In the genomic region with DNA sequence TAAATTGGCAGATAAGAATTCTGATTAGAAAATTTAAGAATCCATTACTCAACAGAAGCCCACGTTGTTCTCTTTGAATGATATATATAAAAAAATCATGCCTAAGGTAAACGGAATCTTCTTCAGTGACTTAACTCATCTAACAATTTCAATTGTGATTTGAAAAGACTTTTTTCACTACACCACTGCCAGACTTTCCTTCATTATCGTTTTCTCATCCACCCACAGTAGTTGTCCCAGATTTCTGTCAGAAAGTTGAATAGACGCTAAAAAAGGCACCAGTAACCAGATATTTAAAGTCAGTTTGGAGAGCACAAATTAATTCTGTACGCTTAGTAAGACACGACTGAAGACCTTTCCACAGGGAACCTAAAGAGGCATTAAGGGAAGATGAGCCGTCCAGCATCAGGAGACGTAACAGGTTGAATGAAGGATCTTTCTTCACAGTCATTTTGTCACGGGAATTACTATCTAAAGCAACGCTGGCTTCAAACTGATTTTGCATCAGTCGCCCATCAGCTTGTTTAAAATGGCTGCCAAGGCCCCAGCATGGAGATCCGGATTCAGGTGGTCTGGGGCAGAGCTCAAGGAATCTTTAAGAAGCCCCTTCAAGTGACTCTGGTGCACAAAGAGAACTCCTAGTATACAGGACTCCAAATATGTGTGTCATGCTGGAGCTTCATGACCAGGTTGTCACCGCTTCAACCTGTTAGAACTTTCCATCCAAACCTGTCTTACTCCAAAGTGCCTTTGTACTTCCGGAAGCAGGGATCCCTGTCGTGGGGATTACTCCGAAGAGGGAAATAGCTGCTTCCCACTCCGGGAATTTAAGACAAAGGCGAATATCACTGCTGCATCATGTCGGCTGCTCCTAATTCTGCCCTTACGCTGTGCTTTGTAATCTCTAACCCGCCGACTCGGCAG, we compare ENCODE assay signal across 1 cellular context.
TF ChIP-seq lines count a peak whose summit lies in the region.

No MANE protein-coding gene starts in this region.

TF ChIP-seq in SK-N-SH, 30 proteins besides CTCF, POLR2A, EP300 and RAD21 (continued from another document):
- TF ChIP-seq ZBTB33 (IDR thresholded peaks at IDR 0.05; ENCODE audit: borderline replicate concordance, low read depth) (no peak), IRF3 (IDR thresholded peaks at IDR 0.05; ENCODE audit: low read depth, low read length) (no peak), TCF12 (IDR thresholded peaks at IDR 0.05) (no peak), EZH2phosphoT487 (IDR thresholded peaks at IDR 0.05; ENCODE audit: borderline replicate concordance, low read depth) (no peak), NRF1 (IDR thresholded peaks at IDR 0.05; ENCODE audit: low read depth, low read length) (no peak), NFIC (IDR thresholded peaks at IDR 0.05; ENCODE audit: borderline replicate concordance) (no peak), YY1 (IDR thresholded peaks at IDR 0.05; ENCODE audit: low read depth) (peak; percentile 71; the same call in 1 of the 2 replicates)
